In genomic region chr12:49651855-49652254, GRCh38 we compare ENCODE assay signal across 27 cellular contexts. TPM values are rescaled to one million over a fixed set of nuclear protein-coding genes. Genes with fewer than 3 reads are reported as not detected.
A peak's percentile ranks its signal among the peaks of the same experiment; 100 is the strongest.
DNase-seq lines count a peak whose midpoint lies in the region; ATAC-seq, FAIRE-seq and TF ChIP-seq lines count a peak whose summit lies in the region.
"Had no signal": no experiment of that assay in that cellular context is flagged by ENCODE, and none has a peak within 500 bp of the region (broad histone marks: within the 10 kb centered on the region; RNA-seq: fewer than 3 reads in every experiment).

No MANE protein-coding gene starts in this region.

- H3K4me3 Mint-ChIP-seq in CD8-positive, alpha-beta T cell = no peak overlapping the region
- H3K4me3 Mint-ChIP-seq in activated T-helper 17 cell treated with anti-CD3 and anti-CD28 coated beads, Interleukin-2, amount 50 U/mL, for 72 hours = no peak overlapping the region
- H3K4me3 Mint-ChIP-seq in neural progenitor cell = no peak overlapping the region
- H3K4me3 Mint-ChIP-seq: activated B cell treated with CpG ODN at 0.5 μM for 24 hours; activated CD4-positive, alpha-beta memory T cell treated with anti-CD3 and anti-CD28 coated beads for 36 hours; effector memory CD8-positive, alpha-beta T cell; natural killer cell had no signal

- no peak for TF ChIP-seq CTCF in CD8-positive, alpha-beta T cell (IDR thresholded peaks at IDR 0.05)
- no peak for TF ChIP-seq CTCF in neural progenitor cell (IDR thresholded peaks at IDR 0.05)

- peaks cover 15% of the 10 kb centered on the region for H3K4me1 ChIP-seq in CD8-positive, alpha-beta T cell (ENCODE audit: insufficient read depth, low read length)
- H3K4me1 ChIP-seq in neural progenitor cell = peaks cover 9% of the 10 kb centered on the region
- H3K4me1 ChIP-seq: breast epithelium, colonic mucosa, foreskin keratinocyte had no signal

- intact Hi-C loops in CD8-positive, alpha-beta T cell (cut with DNase I, micrococcal nuclease) = no loop called here

- no peaks in the 10 kb centered on the region for H3K79me2 ChIP-seq in neural progenitor cell (ENCODE audit: low read depth)

- no peak overlapping the region for H3K4me3 ChIP-seq in CD8-positive, alpha-beta T cell (ENCODE audit: low read depth, low read length)
- H3K4me3 ChIP-seq in neural progenitor cell = no peak overlapping the region
- H3K4me3 ChIP-seq: breast epithelium, colonic mucosa, K562, PC-9, stomach, tibial artery had no signal

- peaks cover 20% of the 10 kb centered on the region for H3K36me3 ChIP-seq in CD8-positive, alpha-beta T cell (ENCODE audit: insufficient read depth, low read length)
- H3K36me3 ChIP-seq in neural progenitor cell = no peaks in the 10 kb centered on the region
- H3K36me3 ChIP-seq: breast epithelium, colonic mucosa had no signal

- H3K27me3 ChIP-seq in CD8-positive, alpha-beta T cell (ENCODE audit: insufficient read depth, low read length) = no peaks in the 10 kb centered on the region
- no peaks in the 10 kb centered on the region for H3K27me3 ChIP-seq in neural progenitor cell
- H3K27me3 ChIP-seq: breast epithelium, colonic mucosa, foreskin keratinocyte, stomach, tibial artery had no signal

- POLR2A ChIA-PET in CD8-positive, alpha-beta T cell (lab: Charles Lee) = interaction anchor here (0.6 kb wide), 1 partner anchor 48 kb away, joined by 3 read pairs; no protein-coding TSS in a partner anchor

- no peaks in the 10 kb centered on the region for H4K20me1 ChIP-seq in neural progenitor cell (ENCODE audit: low read depth)

- no peak for ATAC-seq in CD8-positive, alpha-beta T cell
- no peak for ATAC-seq in activated T-helper 17 cell treated with anti-CD3 and anti-CD28 coated beads, Interleukin-2, amount 50 U/mL, for 72 hours (replicated peaks)
- no peak for ATAC-seq in HG03139 (IDR thresholded peaks at IDR 0.05; ENCODE audit: unreplicated experiment)
- ATAC-seq: effector memory CD8-positive, alpha-beta T cell; esophagus mucosa; foreskin keratinocyte; K562; left ventricle myocardium superior; natural killer cell; sciatic nerve had no signal

- DNase-seq in CD8-positive, alpha-beta T cell = no peak
- peak; percentile 22 for DNase-seq in NCI-H1092 (lab: John Stamatoyannopoulos, UW)
- DNase-seq in neural progenitor cell (ENCODE audit: low spot score) = peak; percentile 11
- no peak for DNase-seq in NCI-H1436 treated with DMSO at 0.1 percent for 48 hours (lab: John Stamatoyannopoulos, UW)
- no peak for DNase-seq in urothelium cell line (ENCODE audit: low spot score)
- DNase-seq: activated B cell treated with CpG ODN at 0.5 μM for 24 hours; activated CD4-positive, alpha-beta memory T cell treated with anti-CD3 and anti-CD28 coated beads for 36 hours; colonic mucosa; DMS53; effector memory CD8-positive, alpha-beta T cell; foreskin keratinocyte; hippocampal formation; left ventricle myocardium superior; natural killer cell; NCI-H1417 treated with DMSO at 0.1 percent for 48 hours; NCI-H446 treated with DMSO at 0.1 percent for 48 hours; PC-9; stomach; T1000; tibial artery had no signal

- H3K9ac ChIP-seq in neural progenitor cell = no peak overlapping the region

- H2AFZ ChIP-seq in neural progenitor cell (replicated peaks) = no peak overlapping the region
- H2AFZ ChIP-seq: PC-9 had no signal

- no peaks in the 10 kb centered on the region for H3K27me3 Mint-ChIP-seq in CD8-positive, alpha-beta T cell (ENCODE audit: low read depth)
- H3K27me3 Mint-ChIP-seq in activated T-helper 17 cell treated with anti-CD3 and anti-CD28 coated beads, Interleukin-2, amount 50 U/mL, for 72 hours = no peaks in the 10 kb centered on the region
- peaks cover 2% of the 10 kb centered on the region for H3K27me3 Mint-ChIP-seq in neural progenitor cell (ENCODE audit: insufficient read depth, low read depth)
- H3K27me3 Mint-ChIP-seq: activated B cell treated with CpG ODN at 0.5 μM for 24 hours; activated CD4-positive, alpha-beta memory T cell treated with anti-CD3 and anti-CD28 coated beads for 36 hours; effector memory CD8-positive, alpha-beta T cell had no signal

- CTCF ChIA-PET in CD8-positive, alpha-beta T cell (lab: Charles Lee) = interaction anchor here (0.9 to 1.4 kb wide), 6 partner anchors 15 to 55 kb away, joined by 3 to 5 read pairs (median 4); partner anchors contain the start of gene FMNL3

- no peaks in the 10 kb centered on the region for H3K9me3 Mint-ChIP-seq in CD8-positive, alpha-beta T cell
- no peaks in the 10 kb centered on the region for H3K9me3 Mint-ChIP-seq in activated T-helper 17 cell treated with anti-CD3 and anti-CD28 coated beads, Interleukin-2, amount 50 U/mL, for 72 hours
- H3K9me3 Mint-ChIP-seq in neural progenitor cell = no peaks in the 10 kb centered on the region
- H3K9me3 Mint-ChIP-seq: activated B cell treated with CpG ODN at 0.5 μM for 24 hours; activated CD4-positive, alpha-beta memory T cell treated with anti-CD3 and anti-CD28 coated beads for 36 hours; effector memory CD8-positive, alpha-beta T cell; natural killer cell had no signal

- H3K9me3 ChIP-seq in CD8-positive, alpha-beta T cell (ENCODE audit: low read length) = no peaks in the 10 kb centered on the region
- no peaks in the 10 kb centered on the region for H3K9me3 ChIP-seq in neural progenitor cell (ENCODE audit: low read depth)
- H3K9me3 ChIP-seq: breast epithelium, colonic mucosa, stomach, tibial artery had no signal

- peaks cover 90% of the 10 kb centered on the region for H3K36me3 Mint-ChIP-seq in CD8-positive, alpha-beta T cell
- peaks cover 90% of the 10 kb centered on the region for H3K36me3 Mint-ChIP-seq in activated T-helper 17 cell treated with anti-CD3 and anti-CD28 coated beads, Interleukin-2, amount 50 U/mL, for 72 hours (ENCODE audit: low read depth)
- H3K36me3 Mint-ChIP-seq in neural progenitor cell = peaks cover 41% of the 10 kb centered on the region

- peaks cover 32% of the 10 kb centered on the region for H3K4me1 Mint-ChIP-seq in CD8-positive, alpha-beta T cell (ENCODE audit: low read depth)
- H3K4me1 Mint-ChIP-seq in activated T-helper 17 cell treated with anti-CD3 and anti-CD28 coated beads, Interleukin-2, amount 50 U/mL, for 72 hours = peaks cover 12% of the 10 kb centered on the region
- H3K4me1 Mint-ChIP-seq in neural progenitor cell = peaks cover 12% of the 10 kb centered on the region

- no peak overlapping the region for H3K27ac ChIP-seq in CD8-positive, alpha-beta T cell (ENCODE audit: low read depth, low read length)
- H3K27ac ChIP-seq in neural progenitor cell = peak overlapping the region; percentile 29
- H3K27ac ChIP-seq: breast epithelium, colonic mucosa, foreskin keratinocyte, PC-9, stomach, tibial artery had no signal

- no peak for FAIRE-seq in urothelium cell line (lab: Jason Lieb, UNC)
- FAIRE-seq: H54, K562 had no signal

- H3K27ac Mint-ChIP-seq in CD8-positive, alpha-beta T cell = peak overlapping the region; percentile 41
- peak overlapping the region; percentile 32 for H3K27ac Mint-ChIP-seq in activated T-helper 17 cell treated with anti-CD3 and anti-CD28 coated beads, Interleukin-2, amount 50 U/mL, for 72 hours
- H3K27ac Mint-ChIP-seq in neural progenitor cell = no peak overlapping the region
- H3K27ac Mint-ChIP-seq: activated B cell treated with CpG ODN at 0.5 μM for 24 hours; activated CD4-positive, alpha-beta memory T cell treated with anti-CD3 and anti-CD28 coated beads for 36 hours had no signal

- H3F3A ChIP-seq in neural progenitor cell (ENCODE audit: low read depth) = peaks cover 6% of the 10 kb centered on the region

- no peak overlapping the region for H3K4me2 ChIP-seq in neural progenitor cell
- H3K4me2 ChIP-seq: PC-9 had no signal

RNA-seq across cellular contexts. Expression of gene PRPF40B, which starts 28.5 kb away (rescaled TPM):
- 1 to 10 TPM; 3.4 to 4.2 TPM for total RNA-seq in CD8-positive, alpha-beta T cell
- total RNA-seq in activated T-helper 17 cell treated with anti-CD3 and anti-CD28 coated beads, Interleukin-2, amount 50 U/mL, for 72 hours = 1 to 10 TPM; 7.7 to 8.2 TPM
- 18.1 and 30.5 TPM in 2 replicates for total RNA-seq in neural progenitor cell (ENCODE audit: low replicate concordance)

RNA-seq across cellular contexts. Expression of gene FAM186B, which starts 46.4 kb away (rescaled TPM):
- total RNA-seq in CD8-positive, alpha-beta T cell = 1 to 10 TPM in 1 of 2 experiments, under 1 TPM in 1; 0.50 to 1.0 TPM
- under 1 TPM in 1 of 2 donors, not detected in 1; 0.11 TPM for total RNA-seq in activated T-helper 17 cell treated with anti-CD3 and anti-CD28 coated beads, Interleukin-2, amount 50 U/mL, for 72 hours
- total RNA-seq in neural progenitor cell (ENCODE audit: low replicate concordance) = 0.25 TPM in 1 of 2 replicates, not detected in the other
- total RNA-seq: activated CD4-positive, alpha-beta memory T cell treated with anti-CD3 and anti-CD28 coated beads for 36 hours had no signal

RNA-seq across cellular contexts. Expression of gene FMNL3, which starts 55.4 kb away (rescaled TPM):
- total RNA-seq in CD8-positive, alpha-beta T cell = 10 to 100 TPM; 27.9 to 31.9 TPM
- total RNA-seq in activated T-helper 17 cell treated with anti-CD3 and anti-CD28 coated beads, Interleukin-2, amount 50 U/mL, for 72 hours = 10 to 100 TPM; 19.9 to 33.8 TPM
- 17.3 and 24.0 TPM in 2 replicates for total RNA-seq in neural progenitor cell (ENCODE audit: low replicate concordance)

Comparison
In these comparisons a context has a peak if more than half of its experiments do, and no peak if none do; other contexts are left out.
1. DNase-seq: peak in NCI-H1092 (single experiment) and neural progenitor cell (single experiment); none in CD8-positive, alpha-beta T cell (0 of 7), NCI-H1436 treated with DMSO at 0.1 percent for 48 hours (single experiment) and urothelium cell line (single experiment).